9 cellular contexts compared by ENCODE assay signal in the genomic region with DNA sequence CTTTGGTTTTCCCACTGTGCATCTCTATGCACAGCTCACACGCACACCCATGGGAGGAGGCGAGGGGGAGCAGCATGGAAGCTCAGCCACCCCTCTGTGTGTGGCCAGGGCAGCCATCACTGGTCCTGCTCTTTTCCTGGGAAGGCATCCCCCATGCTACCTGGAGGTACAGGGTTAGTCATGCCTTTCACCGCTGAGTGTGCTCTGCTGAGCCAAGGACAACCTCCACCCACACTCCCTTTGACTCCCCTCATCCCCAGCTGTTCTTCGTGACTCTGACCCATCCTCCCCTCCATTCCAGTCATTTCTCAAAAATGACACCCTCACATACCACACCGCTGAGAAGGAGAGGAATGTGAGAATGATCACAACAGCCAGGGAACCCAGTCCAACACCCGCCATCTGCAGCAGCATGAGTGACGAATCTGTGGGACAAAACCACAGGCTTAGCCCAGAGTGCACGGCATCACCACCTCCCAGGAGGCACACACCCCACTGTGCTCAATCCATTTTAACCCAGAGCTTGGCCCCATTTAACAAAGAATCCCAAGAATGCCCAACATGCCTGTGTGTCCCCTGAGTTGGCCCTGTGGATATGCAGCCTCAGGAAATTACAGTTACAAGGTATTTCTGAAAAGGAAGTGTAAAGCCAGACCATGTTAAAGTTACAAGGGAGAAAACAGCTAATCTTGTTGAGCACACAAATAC.
A peak's percentile ranks its signal among the peaks of the same experiment; 100 is the strongest.
DNase-seq lines count a peak whose midpoint lies in the region; ATAC-seq, FAIRE-seq and TF ChIP-seq lines count a peak whose summit lies in the region.
"Had no signal": no experiment of that assay in that cellular context is flagged by ENCODE, and none has a peak within 500 bp of the region (broad histone marks: within the 10 kb centered on the region; RNA-seq: fewer than 3 reads in every experiment).

No MANE protein-coding gene starts in this region.

- peaks cover 9% of the 10 kb centered on the region for H3F3A ChIP-seq in smooth muscle cell (ENCODE audit: low read depth)

- H3K9me3 ChIP-seq in right atrium auricular region: no peaks in the 10 kb centered on the region
- no peaks in the 10 kb centered on the region for H3K9me3 ChIP-seq in smooth muscle cell (replicated peaks; ENCODE audit: low read depth)

- H2AFZ ChIP-seq in smooth muscle cell (ENCODE audit: low read depth): no peak overlapping the region

- FAIRE-seq in D721Med (lab: Jason Lieb, UNC): no peak

- no peak for TF ChIP-seq CTCF in HFFc6 (IDR thresholded peaks at IDR 0.05)
- no peak for TF ChIP-seq CTCF in activated B cell treated with CpG ODN at 0.5 μM for 24 hours (IDR thresholded peaks at IDR 0.05)
- no peak for TF ChIP-seq CTCF in right atrium auricular region (IDR thresholded peaks at IDR 0.05)
- no peak for TF ChIP-seq CTCF in smooth muscle cell (IDR thresholded peaks at IDR 0.05; ENCODE audit: borderline replicate concordance, insufficient read depth, poor library complexity, severe bottlenecking)
- TF ChIP-seq CTCF in D721Med (IDR thresholded peaks at IDR 0.05; ENCODE audit: insufficient read depth, missing control alignments): no peak

- H3K9me3 Mint-ChIP-seq in HFFc6: no peaks in the 10 kb centered on the region
- no peaks in the 10 kb centered on the region for H3K9me3 Mint-ChIP-seq in activated B cell treated with CpG ODN at 0.5 μM for 24 hours

- peak; percentile 100 for DNase-seq in HFFc6
- no peak for DNase-seq in activated B cell treated with CpG ODN at 0.5 μM for 24 hours
- DNase-seq in right atrium auricular region (ENCODE audit: low spot score): peak; percentile 70
- no peak for DNase-seq in smooth muscle cell (lab: John Stamatoyannopoulos, UW; ENCODE audit: unreplicated experiment)
- DNase-seq in D721Med (ENCODE audit: insufficient read length, low spot score): no peak
- DNase-seq: NCI-H1092 had no signal

- H3K4me2 ChIP-seq in smooth muscle cell: peak overlapping the region; percentile 35

- intact Hi-C loops in activated B cell treated with CpG ODN at 0.5 μM for 24 hours (cut with micrococcal nuclease): no loop called here

- H3K36me3 ChIP-seq in right atrium auricular region (no peaks in the 10 kb centered on the region), smooth muscle cell (ENCODE audit: low read depth) (no peaks in the 10 kb centered on the region)

- peak overlapping the region; percentile 30 for H3K4me3 Mint-ChIP-seq in HFFc6
- H3K4me3 Mint-ChIP-seq in activated B cell treated with CpG ODN at 0.5 μM for 24 hours: no peak overlapping the region

- H3K27me3 Mint-ChIP-seq in HFFc6 (ENCODE audit: insufficient read depth) (no peaks in the 10 kb centered on the region; the same call in 1 of the 2 replicates), activated B cell treated with CpG ODN at 0.5 μM for 24 hours (no peaks in the 10 kb centered on the region)

- H3K4me1 Mint-ChIP-seq in HFFc6 (ENCODE audit: low read depth) (peaks cover 95% of the 10 kb centered on the region), activated B cell treated with CpG ODN at 0.5 μM for 24 hours (peaks cover 57% of the 10 kb centered on the region)

- POLR2A ChIA-PET in activated B cell treated with CpG ODN at 0.5 μM for 24 hours (lab: Charles Lee): interaction anchor here (1.3 kb wide), 1 partner anchor 75 kb away, joined by 3 read pairs; no protein-coding TSS in a partner anchor

- no peak for ATAC-seq in activated B cell treated with CpG ODN at 0.5 μM for 24 hours (ENCODE audit: low read depth)
- ATAC-seq in HG02759 (IDR thresholded peaks at IDR 0.05; ENCODE audit: unreplicated experiment): no peak
- ATAC-seq in GM18511 (IDR thresholded peaks at IDR 0.05; ENCODE audit: unreplicated experiment): no peak
- ATAC-seq in HG03439 (IDR thresholded peaks at IDR 0.05; ENCODE audit: unreplicated experiment): no peak

- H3K4me1 ChIP-seq in right atrium auricular region (peaks cover 0 to 10% of the 10 kb centered on the region in 2 donors), smooth muscle cell (ENCODE audit: low read depth) (peaks cover 22% of the 10 kb centered on the region)

- H3K27ac ChIP-seq in right atrium auricular region (no peak overlapping the region), smooth muscle cell (ENCODE audit: low read depth) (peak overlapping the region; percentile 87)

- H4K20me1 ChIP-seq in smooth muscle cell (ENCODE audit: low read depth): no peaks in the 10 kb centered on the region

- H3K4me3 ChIP-seq in right atrium auricular region (no peak overlapping the region), smooth muscle cell (no peak overlapping the region)

- H3K27me3 ChIP-seq in right atrium auricular region (no peaks in the 10 kb centered on the region), smooth muscle cell (ENCODE audit: low read depth) (no peaks in the 10 kb centered on the region)

- H3K27ac Mint-ChIP-seq in HFFc6: peak overlapping the region; percentile 81
- H3K27ac Mint-ChIP-seq in activated B cell treated with CpG ODN at 0.5 μM for 24 hours: peak overlapping the region; percentile 46

- WGBS in smooth muscle cell (ENCODE audit: low lambda C conversion rate): 24% methylated on average over 8 of the region's 8 CpGs

- H3K79me2 ChIP-seq in smooth muscle cell (ENCODE audit: low read depth): no peaks in the 10 kb centered on the region

- CTCF ChIA-PET in activated B cell treated with CpG ODN at 0.5 μM for 24 hours (lab: Charles Lee): no interaction called here

- H3K9ac ChIP-seq in smooth muscle cell (ENCODE audit: low read depth): peak overlapping the region; percentile 43

- H3K36me3 Mint-ChIP-seq in HFFc6 (ENCODE audit: low read depth) (peaks cover 19% of the 10 kb centered on the region), activated B cell treated with CpG ODN at 0.5 μM for 24 hours (ENCODE audit: low read depth) (peaks cover 5% of the 10 kb centered on the region)

Comparison
In these comparisons a context has a peak if more than half of its experiments do, and no peak if none do; other contexts are left out.
1. DNase-seq: peak in HFFc6 (single experiment) and right atrium auricular region (single experiment); none in activated B cell treated with CpG ODN at 0.5 μM for 24 hours (single experiment), smooth muscle cell (single experiment) and D721Med (single experiment).